19 cellular contexts compared by ENCODE assay signal in the genomic region with DNA sequence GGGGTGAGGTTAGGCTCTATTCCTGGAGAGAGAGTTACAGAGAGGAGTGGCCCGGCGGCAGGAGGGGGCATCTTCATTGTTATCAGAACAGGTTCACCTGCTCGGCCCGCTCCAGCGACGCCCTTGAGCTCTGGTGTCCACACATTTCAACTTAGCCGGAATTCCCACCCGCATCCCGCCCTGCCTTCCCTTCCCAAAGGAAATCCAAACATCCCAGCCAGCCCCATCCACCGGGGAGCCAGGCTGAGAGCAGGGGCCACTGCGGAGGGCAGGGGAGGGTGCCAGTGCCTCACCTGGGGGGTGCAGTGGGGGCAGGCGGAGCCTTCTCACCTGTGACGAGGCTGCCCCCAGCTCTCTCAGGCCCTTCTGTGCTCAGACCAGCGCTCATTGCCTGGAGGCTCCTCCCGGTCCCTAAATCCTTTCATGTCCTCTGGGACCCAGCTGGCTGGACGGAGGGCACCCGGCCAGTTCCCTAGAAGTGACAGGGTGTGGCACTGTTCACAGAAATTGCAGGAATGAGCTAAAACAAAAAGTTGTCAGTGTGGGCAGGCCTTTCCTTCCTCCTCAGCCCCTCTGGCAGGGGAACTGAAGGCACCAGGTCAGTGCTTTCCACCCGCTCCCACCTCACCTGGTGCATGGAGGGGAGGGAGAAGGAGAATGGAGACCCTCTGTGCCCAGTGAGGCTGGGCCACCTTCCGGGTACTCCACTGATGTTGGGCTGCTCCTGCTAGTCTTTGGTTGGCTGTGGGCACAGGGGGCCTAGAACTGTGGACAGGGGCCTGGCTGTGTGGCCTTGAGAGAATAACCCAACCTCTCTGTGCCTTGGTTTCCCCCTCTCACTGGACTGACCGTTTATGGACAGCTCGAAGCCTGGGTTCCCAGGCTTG. TPM values are rescaled to one million over a fixed set of nuclear protein-coding genes. Genes with fewer than 3 reads are reported as not detected.
A peak's percentile ranks its signal among the peaks of the same experiment; 100 is the strongest.
DNase-seq lines count a peak whose midpoint lies in the region; ATAC-seq, FAIRE-seq and TF ChIP-seq lines count a peak whose summit lies in the region.
"Had no signal": no experiment of that assay in that cellular context is flagged by ENCODE, and none has a peak within 500 bp of the region (broad histone marks: within the 10 kb centered on the region; RNA-seq: fewer than 3 reads in every experiment).

No MANE protein-coding gene starts in this region.

- TF ChIP-seq POLR2A in prostate gland (IDR thresholded peaks at IDR 0.05): no peak

- peaks cover 10% of the 10 kb centered on the region for H3K4me1 Mint-ChIP-seq in activated naive CD8-positive, alpha-beta T cell treated with anti-CD3 and anti-CD28 coated beads, Interleukin-2, amount 10 ng/mL, durations not matched to agents 7 days and 5 days
- peaks cover 2% of the 10 kb centered on the region for H3K4me1 Mint-ChIP-seq in activated naive CD8-positive, alpha-beta T cell treated with anti-CD3 and anti-CD28 coated beads, Interleukin-2, amount 50 U/mL, for 24 hours
- peaks cover 6% of the 10 kb centered on the region for H3K4me1 Mint-ChIP-seq in type B pancreatic cell (ENCODE audit: unreplicated experiment)

- no peaks in the 10 kb centered on the region for H3K36me3 ChIP-seq in prostate gland

- POLR2A ChIA-PET in activated naive CD8-positive, alpha-beta T cell treated with anti-CD3 and anti-CD28 coated beads, Interleukin-2, amount 10 ng/mL, durations not matched to agents 7 days and 5 days (lab: Charles Lee): no interaction called here

- peaks cover 2% of the 10 kb centered on the region for H3K27me3 ChIP-seq in prostate gland (replicated peaks; ENCODE audit: insufficient read depth)

- DNase-seq in activated naive CD8-positive, alpha-beta T cell treated with anti-CD3 and anti-CD28 coated beads, Interleukin-2, amount 10 ng/mL, durations not matched to agents 7 days and 5 days: peak; percentile 19
- no peak for DNase-seq in activated naive CD8-positive, alpha-beta T cell treated with anti-CD3 and anti-CD28 coated beads, Interleukin-2, amount 50 U/mL, for 24 hours
- peak; percentile 28 for DNase-seq in SW480 (ENCODE audit: low spot score)
- peak; percentile 14 for DNase-seq in iPS-NIHi11 (ENCODE audit: low spot score)
- DNase-seq in type B pancreatic cell (ENCODE audit: extremely low spot score, unreplicated experiment): peak; percentile 67
- no peak for DNase-seq in prostate gland (ENCODE audit: low spot score)
- no peak for DNase-seq in D721Med (ENCODE audit: insufficient read length, low spot score)
- DNase-seq in KG1 (lab: John Stamatoyannopoulos, UW): no peak
- DNase-seq: activated CD4-positive, alpha-beta T cell treated with anti-CD3 and anti-CD28 coated beads for 48 hours; central memory CD4-positive, alpha-beta T cell; COR-L47; GOT3; KBM-7; naive thymus-derived CD4-positive, alpha-beta T cell; NCI-H1092; NCI-H2171; NCI-H774; stimulated activated CD4-positive, alpha-beta T cell treated with anti-CD3 and anti-CD28 coated beads, Interleukin-15, amount 100 ng/mL, for 24 hours had no signal

- H3K4me3 Mint-ChIP-seq in activated naive CD8-positive, alpha-beta T cell treated with anti-CD3 and anti-CD28 coated beads, Interleukin-2, amount 10 ng/mL, durations not matched to agents 7 days and 5 days: no peak overlapping the region
- no peak overlapping the region for H3K4me3 Mint-ChIP-seq in activated naive CD8-positive, alpha-beta T cell treated with anti-CD3 and anti-CD28 coated beads, Interleukin-2, amount 50 U/mL, for 24 hours
- no peak overlapping the region for H3K4me3 Mint-ChIP-seq in type B pancreatic cell
- H3K4me3 Mint-ChIP-seq: naive thymus-derived CD4-positive, alpha-beta T cell had no signal

- FAIRE-seq in D721Med (lab: Jason Lieb, UNC): no peak

- H3K36me3 Mint-ChIP-seq in activated naive CD8-positive, alpha-beta T cell treated with anti-CD3 and anti-CD28 coated beads, Interleukin-2, amount 10 ng/mL, durations not matched to agents 7 days and 5 days: no peaks in the 10 kb centered on the region
- no peaks in the 10 kb centered on the region for H3K36me3 Mint-ChIP-seq in activated naive CD8-positive, alpha-beta T cell treated with anti-CD3 and anti-CD28 coated beads, Interleukin-2, amount 50 U/mL, for 24 hours (ENCODE audit: low read depth)
- no peaks in the 10 kb centered on the region for H3K36me3 Mint-ChIP-seq in type B pancreatic cell
- H3K36me3 Mint-ChIP-seq: naive thymus-derived CD4-positive, alpha-beta T cell had no signal

- H3K27ac ChIP-seq in prostate gland: no peak overlapping the region

- H3K27ac Mint-ChIP-seq in activated naive CD8-positive, alpha-beta T cell treated with anti-CD3 and anti-CD28 coated beads, Interleukin-2, amount 10 ng/mL, durations not matched to agents 7 days and 5 days: no peak overlapping the region
- H3K27ac Mint-ChIP-seq in activated naive CD8-positive, alpha-beta T cell treated with anti-CD3 and anti-CD28 coated beads, Interleukin-2, amount 50 U/mL, for 24 hours: no peak overlapping the region
- H3K27ac Mint-ChIP-seq in type B pancreatic cell: no peak overlapping the region

- H3K9me3 ChIP-seq in prostate gland: no peaks in the 10 kb centered on the region

- no peak for ATAC-seq in activated naive CD8-positive, alpha-beta T cell treated with anti-CD3 and anti-CD28 coated beads, Interleukin-2, amount 10 ng/mL, durations not matched to agents 7 days and 5 days (ENCODE audit: low read depth)
- ATAC-seq in activated naive CD8-positive, alpha-beta T cell treated with anti-CD3 and anti-CD28 coated beads, Interleukin-2, amount 50 U/mL, for 24 hours: no peak
- ATAC-seq: naive thymus-derived CD4-positive, alpha-beta T cell had no signal

- TF ChIP-seq CTCF in type B pancreatic cell (conservative IDR thresholded peaks at IDR 0.05): no peak
- no peak for TF ChIP-seq CTCF in prostate gland (IDR thresholded peaks at IDR 0.05)
- no peak for TF ChIP-seq CTCF in D721Med (IDR thresholded peaks at IDR 0.05; ENCODE audit: insufficient read depth, missing control alignments)

- H3K27me3 Mint-ChIP-seq in activated naive CD8-positive, alpha-beta T cell treated with anti-CD3 and anti-CD28 coated beads, Interleukin-2, amount 10 ng/mL, durations not matched to agents 7 days and 5 days: peaks cover 12% of the 10 kb centered on the region
- H3K27me3 Mint-ChIP-seq in activated naive CD8-positive, alpha-beta T cell treated with anti-CD3 and anti-CD28 coated beads, Interleukin-2, amount 50 U/mL, for 24 hours: peaks cover 12% of the 10 kb centered on the region
- peaks cover 34% of the 10 kb centered on the region for H3K27me3 Mint-ChIP-seq in type B pancreatic cell

- no peak overlapping the region for H3K4me3 ChIP-seq in prostate gland
- H3K4me3 ChIP-seq: lung had no signal

- H3K9me3 Mint-ChIP-seq in activated naive CD8-positive, alpha-beta T cell treated with anti-CD3 and anti-CD28 coated beads, Interleukin-2, amount 10 ng/mL, durations not matched to agents 7 days and 5 days: no peaks in the 10 kb centered on the region
- no peaks in the 10 kb centered on the region for H3K9me3 Mint-ChIP-seq in activated naive CD8-positive, alpha-beta T cell treated with anti-CD3 and anti-CD28 coated beads, Interleukin-2, amount 50 U/mL, for 24 hours
- H3K9me3 Mint-ChIP-seq in type B pancreatic cell: no peaks in the 10 kb centered on the region
- H3K9me3 Mint-ChIP-seq: naive thymus-derived CD4-positive, alpha-beta T cell had no signal

- WGBS in prostate gland: 68% methylated on average over 21 of the region's 21 CpGs

- no peaks in the 10 kb centered on the region for H3K4me1 ChIP-seq in prostate gland (replicated peaks)

- intact Hi-C loops in prostate gland (cut with DNase I): no loop called here

RNA-seq across cellular contexts. Expression of gene MRGPRG, which starts 2.2 kb away (rescaled TPM):
- total RNA-seq in activated naive CD8-positive, alpha-beta T cell treated with anti-CD3 and anti-CD28 coated beads, Interleukin-2, amount 10 ng/mL, durations not matched to agents 7 days and 5 days: not detected
- total RNA-seq in type B pancreatic cell (ENCODE audit: low replicate concordance) (not detected in 2 replicates), prostate gland (1 to 10 TPM in 1 of 2 donors, not detected in 1; 2.7 TPM)
- total RNA-seq: lung; naive thymus-derived CD4-positive, alpha-beta T cell had no signal

RNA-seq across cellular contexts. Expression of gene MRGPRE, which starts 11.5 kb away (rescaled TPM):
- not detected for total RNA-seq in activated naive CD8-positive, alpha-beta T cell treated with anti-CD3 and anti-CD28 coated beads, Interleukin-2, amount 10 ng/mL, durations not matched to agents 7 days and 5 days
- not detected in 2 replicates for total RNA-seq in type B pancreatic cell (ENCODE audit: low replicate concordance)
- total RNA-seq in prostate gland: 1 to 10 TPM in 1 of 2 donors, not detected in 1; 1.0 TPM
- total RNA-seq: naive thymus-derived CD4-positive, alpha-beta T cell had no signal

RNA-seq across cellular contexts. Expression of gene OSBPL5, which starts 55.7 kb away (rescaled TPM):
- 10 to 100 TPM; 13.0 to 13.2 TPM for total RNA-seq in activated naive CD8-positive, alpha-beta T cell treated with anti-CD3 and anti-CD28 coated beads, Interleukin-2, amount 10 ng/mL, durations not matched to agents 7 days and 5 days
- 29.8 and 33.1 TPM in 2 replicates for total RNA-seq in type B pancreatic cell (ENCODE audit: low replicate concordance)
- total RNA-seq in prostate gland: 10 to 100 TPM; 35.0 to 50.7 TPM

Comparison
In these comparisons a context has a peak if more than half of its experiments do, and no peak if none do; other contexts are left out.
1. DNase-seq: peak in activated naive CD8-positive, alpha-beta T cell treated with anti-CD3 and anti-CD28 coated beads, Interleukin-2, amount 10 ng/mL, durations not matched to agents 7 days and 5 days (single experiment), SW480 (single experiment), iPS-NIHi11 (single experiment) and type B pancreatic cell (single experiment); none in activated naive CD8-positive, alpha-beta T cell treated with anti-CD3 and anti-CD28 coated beads, Interleukin-2, amount 50 U/mL, for 24 hours (single experiment), prostate gland (single experiment), D721Med (single experiment) and KG1 (single experiment).